In genomic region chr3:4866841-4867240, GRCh38 we compare ENCODE assay signal across 8 cellular contexts.
DNase-seq lines count a peak whose midpoint lies in the region; TF ChIP-seq lines count a peak whose summit lies in the region.

No MANE protein-coding gene starts in this region.

- H3K4me3 ChIP-seq in BJ (ENCODE audit: low read depth, low read length) = no peak overlapping the region
- H3K4me3 ChIP-seq in NB4 (ENCODE audit: low read depth, low read length) = peak overlapping the region; percentile 58
- no peak overlapping the region for H3K4me3 ChIP-seq in choroid plexus epithelial cell (ENCODE audit: low read depth, low read length)

- POLR2A ChIA-PET in BJ (lab: Charles Lee) = no interaction called here

- no peaks in the 10 kb centered on the region for H3K36me3 ChIP-seq in BJ (ENCODE audit: control insufficient read depth, insufficient read depth, low read length)

- H3K27ac ChIP-seq in substantia nigra (ENCODE audit: low read depth, low read length, poor library complexity, severe bottlenecking) = no peak overlapping the region

- TF ChIP-seq CTCF in BJ (IDR thresholded peaks at IDR 0.05; ENCODE audit: insufficient read depth, low read depth, low read length) = no peak
- no peak for TF ChIP-seq CTCF in NB4 (IDR thresholded peaks at IDR 0.05; ENCODE audit: low read depth, low read length)
- TF ChIP-seq CTCF in choroid plexus epithelial cell (conservative IDR thresholded peaks at IDR 0.05; ENCODE audit: low read depth, low read length) = no peak

- no peak for TF ChIP-seq POLR2A in NB4 (IDR thresholded peaks at IDR 0.05; ENCODE audit: extremely low read depth, insufficient read length)

- DNase-seq in BJ (ENCODE audit: low read depth) (peak; percentile 34), NB4 (ENCODE audit: low read depth) (no peak), choroid plexus epithelial cell (ENCODE audit: low read depth) (peak; percentile 15), myocyte (ENCODE audit: low read depth) (peak; percentile 81), NCI-H2171 treated with DMSO at 0.1 percent for 48 hours (lab: John Stamatoyannopoulos, UW) (no peak), SIG-M5 (lab: John Stamatoyannopoulos, UW) (no peak), RKO (ENCODE audit: low spot score) (no peak), substantia nigra (lab: John Stamatoyannopoulos, UW) (no peak)

- CTCF ChIA-PET in BJ (lab: Yijun Ruan, JAX) = interaction anchor here (0.9 kb wide), 2 partner anchors 13 to 34 kb away, joined by 3 read pairs; no protein-coding TSS in a partner anchor

- no peaks in the 10 kb centered on the region for H3K27me3 ChIP-seq in BJ (ENCODE audit: control insufficient read depth, insufficient read depth, low read length)

Comparison
In these comparisons a context has a peak if more than half of its experiments do, and no peak if none do; other contexts are left out.
1. DNase-seq: peak in BJ (single experiment), choroid plexus epithelial cell (single experiment) and myocyte (single experiment); none in NB4 (single experiment), NCI-H2171 treated with DMSO at 0.1 percent for 48 hours (single experiment), SIG-M5 (single experiment), RKO (single experiment) and substantia nigra (0 of 49).